Comparison of ENCODE assay signal across 8 cellular contexts in the genomic region with DNA sequence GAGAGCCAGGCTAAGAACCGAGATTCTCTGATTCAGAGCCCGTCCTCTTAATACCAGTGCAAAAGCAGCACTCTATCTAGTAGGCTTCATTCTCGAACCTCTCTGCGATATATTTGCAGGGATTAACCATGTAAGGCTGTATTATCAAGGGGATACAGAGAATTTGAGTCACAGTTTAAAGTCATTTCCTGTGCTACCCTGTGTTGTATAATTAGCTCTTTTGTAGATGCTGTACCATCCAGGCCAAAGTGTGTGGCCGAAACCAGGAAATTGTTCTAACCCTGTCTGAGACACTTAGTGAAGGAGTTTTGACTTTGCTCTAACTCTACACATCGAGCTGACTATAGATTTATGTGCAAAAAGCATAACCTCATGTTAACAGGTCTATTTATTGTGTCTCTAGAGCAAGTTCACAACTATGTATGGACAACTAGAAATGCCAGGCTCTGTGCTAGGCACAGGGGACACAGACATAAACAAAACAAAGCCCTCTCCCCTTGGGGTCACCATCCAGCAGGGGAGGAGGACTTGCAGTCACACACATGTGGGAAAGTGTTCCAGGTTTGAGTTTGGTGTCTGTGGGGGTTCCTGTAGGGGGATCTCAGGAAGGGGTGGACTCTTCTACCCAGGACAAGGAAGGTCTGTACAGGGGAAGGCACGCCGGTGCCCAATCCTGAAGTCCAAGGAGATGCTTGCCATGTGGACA.
DNase-seq lines count a peak whose midpoint lies in the region; ATAC-seq lines count a peak whose summit lies in the region.

No MANE protein-coding gene starts in this region.

- H3K4me1 Mint-ChIP-seq in activated T-helper 17 cell treated with anti-CD3 and anti-CD28 coated beads, Interleukin-2, amount 50 U/mL, for 72 hours = peaks cover 55% of the 10 kb centered on the region

- ATAC-seq in HG03175 (IDR thresholded peaks at IDR 0.05; ENCODE audit: unreplicated experiment) = peak; percentile 75
- peak; percentile 75 for ATAC-seq in activated T-helper 17 cell treated with anti-CD3 and anti-CD28 coated beads, Interleukin-2, amount 50 U/mL, for 72 hours (replicated peaks)

- peak overlapping the region; percentile 98 for H3K27ac Mint-ChIP-seq in activated T-helper 17 cell treated with anti-CD3 and anti-CD28 coated beads, Interleukin-2, amount 50 U/mL, for 72 hours

- H3K27me3 Mint-ChIP-seq in activated T-helper 17 cell treated with anti-CD3 and anti-CD28 coated beads, Interleukin-2, amount 50 U/mL, for 72 hours = no peaks in the 10 kb centered on the region

- H3K9me3 Mint-ChIP-seq in activated T-helper 17 cell treated with anti-CD3 and anti-CD28 coated beads, Interleukin-2, amount 50 U/mL, for 72 hours = no peaks in the 10 kb centered on the region

- peak overlapping the region; percentile 83 for H3K4me3 Mint-ChIP-seq in activated T-helper 17 cell treated with anti-CD3 and anti-CD28 coated beads, Interleukin-2, amount 50 U/mL, for 72 hours

- DNase-seq in activated T-cell treated with anti-CD3 and anti-CD28 coated beads for 48 hours (ENCODE audit: low read depth) = peak; percentile 31
- no peak for DNase-seq in activated T-cell treated with anti-CD3 and anti-CD28 coated beads, Interleukin-2, amount 50 U/mL, for 1 hour
- peak; percentile 90 to 93 for DNase-seq in lung microvascular endothelial cell (ENCODE audit: low read depth in 2 of 2)
- DNase-seq in EL = no peak
- no peak for DNase-seq in DMS79 treated with DMSO at 0.1 percent for 48 hours (lab: John Stamatoyannopoulos, UW)
- no peak for DNase-seq in cerebellum (ENCODE audit: low spot score)

- H3K36me3 Mint-ChIP-seq in activated T-helper 17 cell treated with anti-CD3 and anti-CD28 coated beads, Interleukin-2, amount 50 U/mL, for 72 hours (ENCODE audit: low read depth) = peaks cover 48% of the 10 kb centered on the region

Comparison
In these comparisons a context has a peak if more than half of its experiments do, and no peak if none do; other contexts are left out.
1. DNase-seq: peak in activated T-cell treated with anti-CD3 and anti-CD28 coated beads for 48 hours (single experiment) and lung microvascular endothelial cell (2 of 2); none in activated T-cell treated with anti-CD3 and anti-CD28 coated beads, Interleukin-2, amount 50 U/mL, for 1 hour (single experiment), EL (single experiment), DMS79 treated with DMSO at 0.1 percent for 48 hours (single experiment) and cerebellum (single experiment).